11 cellular contexts compared by ENCODE assay signal in genomic region chr9:70470050-70471015, GRCh38. TPM values are rescaled to one million over a fixed set of nuclear protein-coding genes. Genes with fewer than 3 reads are reported as not detected.
DNase-seq lines count a peak whose midpoint lies in the region; ATAC-seq, FAIRE-seq and TF ChIP-seq lines count a peak whose summit lies in the region.
"Had no signal": no experiment of that assay in that cellular context is flagged by ENCODE, and none has a peak within 500 bp of the region (broad histone marks: within the 10 kb centered on the region; RNA-seq: fewer than 3 reads in every experiment).

No MANE protein-coding gene starts in this region.

- H3K27ac ChIP-seq in cingulate gyrus (ENCODE audit: low read depth, low read length) (peak overlapping the region; percentile 4), right lobe of liver (peak overlapping the region; percentile 59 to 83 (median 76)), stomach (peak overlapping the region; percentile 72 to 97 (median 83)), mesendoderm (ENCODE audit: low read depth, low read length) (no peak overlapping the region)

- H2BK120ac ChIP-seq in mesendoderm (ENCODE audit: low read depth, low read length) = no peak overlapping the region

- no peak overlapping the region for H2BK5ac ChIP-seq in mesendoderm (ENCODE audit: low read length)

- WGBS in right lobe of liver (ENCODE audit: insufficient coverage, low coverage, low lambda C conversion rate, missing lambda C conversion rate) = 13% methylated on average over 9 of the region's 9 CpGs
- WGBS in stomach, 5 donors = 15 to 32% (median 21%) methylated on average over 9 of the region's 9 CpGs
- WGBS in mesendoderm (ENCODE audit: extremely low coverage, insufficient coverage, low lambda C conversion rate) = no CpG with 5 or more reads among the region's 9 CpGs

- H3K9me3 Mint-ChIP-seq in HFFc6 = no peaks in the 10 kb centered on the region
- no peaks in the 10 kb centered on the region for H3K9me3 Mint-ChIP-seq in natural killer cell

- H3K9me3 ChIP-seq in right lobe of liver (no peaks in the 10 kb centered on the region), stomach (no peaks in the 10 kb centered on the region)

- H3K4me3 Mint-ChIP-seq in HFFc6 (no peak overlapping the region), natural killer cell (no peak overlapping the region)

- TF ChIP-seq POLR2A in right lobe of liver (IDR thresholded peaks at IDR 0.05) (no peak), stomach (IDR thresholded peaks at IDR 0.05) (no peak), GM12891 (IDR thresholded peaks at IDR 0.05; ENCODE audit: low read depth, low read length) (no peak)

- FAIRE-seq in GM12891 (lab: Jason Lieb, UNC) = no peak

- TF ChIP-seq EP300 in stomach (IDR thresholded peaks at IDR 0.05) = no peak

- no peaks in the 10 kb centered on the region for H3K36me3 Mint-ChIP-seq in HFFc6 (ENCODE audit: low read depth)
- no peaks in the 10 kb centered on the region for H3K36me3 Mint-ChIP-seq in natural killer cell

- no peaks in the 10 kb centered on the region for H3K36me3 ChIP-seq in right lobe of liver
- H3K36me3 ChIP-seq in stomach = no peaks in the 10 kb centered on the region
- H3K36me3 ChIP-seq in mesendoderm (ENCODE audit: control insufficient read depth, insufficient read depth, low read length) = no peaks in the 10 kb centered on the region

- no peaks in the 10 kb centered on the region for H3K79me2 ChIP-seq in mesendoderm (ENCODE audit: control insufficient read depth, insufficient read depth, low read length)

- H3K4me3 ChIP-seq in right lobe of liver (no peak overlapping the region), stomach (no peak overlapping the region), mesendoderm (ENCODE audit: low read length) (no peak overlapping the region)

- peaks cover 0 to 54% (median 24%) of the 10 kb centered on the region in 4 donors for H3K4me1 ChIP-seq in right lobe of liver
- H3K4me1 ChIP-seq in stomach = peaks cover 43 to 74% (median 65%) of the 10 kb centered on the region in 4 donors
- no peaks in the 10 kb centered on the region for H3K4me1 ChIP-seq in mesendoderm (ENCODE audit: control insufficient read depth, low read depth, low read length)

- no peak overlapping the region for H3K9ac ChIP-seq in mesendoderm (ENCODE audit: low read length)

- no peak overlapping the region for H3K18ac ChIP-seq in mesendoderm (ENCODE audit: low read length)

- peak overlapping the region; percentile 2; the same call in 1 of the 2 replicates for H3K27ac Mint-ChIP-seq in HFFc6
- peak overlapping the region in 1 of 2 donors; percentile 64 for H3K27ac Mint-ChIP-seq in natural killer cell

- H3K4ac ChIP-seq in mesendoderm (ENCODE audit: low read depth, low read length) = no peak overlapping the region

- H3K27me3 ChIP-seq in right lobe of liver (no peaks in the 10 kb centered on the region), stomach (no peaks in the 10 kb centered on the region), mesendoderm (ENCODE audit: insufficient read depth, low read length, poor library complexity) (no peaks in the 10 kb centered on the region)

- H4K8ac ChIP-seq in mesendoderm (ENCODE audit: low read depth, low read length) = no peak overlapping the region

- DNase-seq in HFFc6 = no peak
- peak; percentile 66 to 94 (median 83) for DNase-seq in right lobe of liver
- DNase-seq in stomach = peak; percentile 73
- DNase-seq in natural killer cell = no peak
- DNase-seq in posterior cingulate gyrus = no peak
- no peak for DNase-seq in GM12891 (ENCODE audit: insufficient read length, low spot score)
- no peak for DNase-seq in mesendoderm
- DNase-seq: DMS79, HCEC 1CT, hippocampal formation had no signal

- peak; percentile 85 to 93 (median 92) for ATAC-seq in right lobe of liver
- ATAC-seq in natural killer cell = no peak

- TF ChIP-seq CTCF in HFFc6 (IDR thresholded peaks at IDR 0.05) (no peak), right lobe of liver (IDR thresholded peaks at IDR 0.05) (no peak), stomach (IDR thresholded peaks at IDR 0.05) (no peak), natural killer cell (IDR thresholded peaks at IDR 0.05) (no peak)

- H3K27me3 Mint-ChIP-seq in HFFc6 (ENCODE audit: insufficient read depth) (no peaks in the 10 kb centered on the region; the same call in 1 of the 2 replicates), natural killer cell (ENCODE audit: low read depth in 2 of 2) (no peaks in the 10 kb centered on the region)

- H2BK15ac ChIP-seq in mesendoderm (replicated peaks; ENCODE audit: low read depth) = no peak overlapping the region

- no peak overlapping the region for H3K4me2 ChIP-seq in mesendoderm (ENCODE audit: low read length)

- no peak overlapping the region for H3K23ac ChIP-seq in mesendoderm (ENCODE audit: low read length)

- H3K56ac ChIP-seq in mesendoderm (ENCODE audit: low read length) = no peak overlapping the region

- no peak overlapping the region for H2AK5ac ChIP-seq in mesendoderm (ENCODE audit: low read length)

- H3K4me1 Mint-ChIP-seq in HFFc6 (ENCODE audit: low read depth) (peaks cover 47% of the 10 kb centered on the region), natural killer cell (peaks cover 0 to 6% of the 10 kb centered on the region in 2 donors)

- H3K79me1 ChIP-seq in mesendoderm (ENCODE audit: low read length) = no peaks in the 10 kb centered on the region

- intact Hi-C loops in right lobe of liver (cut with DNase I) = no loop called here
- intact Hi-C loops in stomach (cut with DNase I; ENCODE audit: low total_unique reads) = loop anchor here (10.0 kb wide), 1 partner anchor 46 kb away; no protein-coding TSS in a partner anchor
- intact Hi-C loops in natural killer cell (cut with micrococcal nuclease) = no loop called here
- intact Hi-C loops in posterior cingulate gyrus (cut with DNase I) = no loop called here

- no peak overlapping the region for H4K5ac ChIP-seq in mesendoderm (ENCODE audit: low read length)

TF ChIP-seq in GM12891, 5 proteins besides CTCF, POLR2A, EP300 and RAD21:
- TF ChIP-seq POU2F2 (IDR thresholded peaks at IDR 0.05; ENCODE audit: low read depth, low read length) = no peak
- no peak for TF ChIP-seq POLR2AphosphoS5 (IDR thresholded peaks at IDR 0.05; ENCODE audit: low read depth, low read length)
- TF ChIP-seq PAX5 (IDR thresholded peaks at IDR 0.05; ENCODE audit: insufficient read depth, low read length, severe bottlenecking) = no peak
- TF ChIP-seq SPI1 (IDR thresholded peaks at IDR 0.05; ENCODE audit: low read depth, low read length) = no peak
- TF ChIP-seq TAF1 (IDR thresholded peaks at IDR 0.05; ENCODE audit: low read depth, low read length) = no peak
TF ChIP-seq in GM12891: peak in this region for 0.

RNA-seq across cellular contexts. Expression of gene KLF9, which starts 55.9 kb away (rescaled TPM):
- total RNA-seq in HFFc6 (2021; fragmentation: NEBNext Ultra II Directional; extraction: Animal tissue kit (Norgen Biotek cat#: 25700)) = 10 to 100 TPM in 5 of 6 experiments, 1 to 10 TPM in 1; 7.9 to 15.7 (median 12.4) TPM
- total RNA-seq in right lobe of liver = 10 to 100 TPM in 5 of 6 experiments, 1 to 10 TPM in 1; 8.7 to 74.7 (median 32.3) TPM
- total RNA-seq in stomach = 100 to 1,000 TPM in 2 of 5 donors, 10 to 100 TPM in 3; 37.3 to 174 (median 95.3) TPM
- 10 to 100 TPM; 27.9 to 35.9 (median 28.4) TPM for polyA plus RNA-seq in stomach
- 10 to 100 TPM; 47.7 to 79.3 (median 51.2) TPM for total RNA-seq in natural killer cell
- polyA plus RNA-seq in GM12891 (2012; ENCODE audit: low read depth, missing spikeins) = 0.69 TPM
- 0.15 TPM for polyA plus RNA-seq in mesendoderm (2013, experiment 1 of 2)
- 0.17 TPM for polyA plus RNA-seq in mesendoderm (2013, experiment 2 of 2)

Comparison
In these comparisons a context has a peak if more than half of its experiments do, and no peak if none do; other contexts are left out.
1. DNase-seq: peak in right lobe of liver (3 of 3) and stomach (single experiment); none in HFFc6 (single experiment), natural killer cell (single experiment), posterior cingulate gyrus (0 of 10), GM12891 (single experiment) and mesendoderm (single experiment).
2. ATAC-seq: peak in right lobe of liver (4 of 4); none in natural killer cell (0 of 3).